ENCODE assay signal across 8 cellular contexts in genomic region chr11:78564037-78564888, GRCh38. TPM values are rescaled to one million over a fixed set of nuclear protein-coding genes. Genes with fewer than 3 reads are reported as not detected.
A peak's percentile ranks its signal among the peaks of the same experiment; 100 is the strongest.
DNase-seq lines count a peak whose midpoint lies in the region; ATAC-seq and TF ChIP-seq lines count a peak whose summit lies in the region.

No MANE protein-coding gene starts in this region.

- ATAC-seq in foreskin keratinocyte, result peak; percentile 54

- H3K27me3 ChIP-seq in foreskin keratinocyte (no peaks in the 10 kb centered on the region), H7 (ENCODE audit: control insufficient read depth, insufficient read depth, low read length) (no peaks in the 10 kb centered on the region)

- peak; percentile 15 for DNase-seq in NCI-H2107 treated with DMSO at 0.1 percent for 48 hours (lab: John Stamatoyannopoulos, UW; ENCODE audit: unreplicated experiment)
- DNase-seq in NCI-H2107 (lab: John Stamatoyannopoulos, UW), result no peak
- DNase-seq in H4 (ENCODE audit: low spot score), result peak; percentile 49
- peak; percentile 76 for DNase-seq in NCI-H2227 (lab: John Stamatoyannopoulos, UW; ENCODE audit: unreplicated experiment)
- DNase-seq in activated CD4-positive, alpha-beta T cell treated with anti-CD3 and anti-CD28 coated beads for 4 hours, result peak; percentile 36 to 61
- DNase-seq in foreskin keratinocyte, result peak in 1 of 2 donors; percentile 44
- peak; percentile 84 for DNase-seq in pons (ENCODE audit: low spot score)
- no peak for DNase-seq in H7

- H3K4me1 ChIP-seq in foreskin keratinocyte, result peaks cover 38% of the 10 kb centered on the region

- no peak overlapping the region for H3K4me3 ChIP-seq in H7 (ENCODE audit: insufficient read depth, low read depth, low read length)

- no peak overlapping the region for H3K27ac ChIP-seq in foreskin keratinocyte

- peak; percentile 89 for TF ChIP-seq CTCF in foreskin keratinocyte (conservative IDR thresholded peaks at IDR 0.05)

- peaks cover 8% of the 10 kb centered on the region for H3K36me3 ChIP-seq in H7 (replicated peaks; ENCODE audit: control insufficient read depth, insufficient read depth, low read length)

RNA-seq across cellular contexts. Expression of gene NARS2, which starts 10.4 kb away (rescaled TPM):
- 24.9 and 29.1 TPM in 2 replicates for total RNA-seq in H4 (2014; rRNA removed; shearing (Covaris generic))
- 26.2 and 31.7 TPM in 2 replicates for total RNA-seq in foreskin keratinocyte
- 19.2 and 25.5 TPM in 2 replicates for polyA plus RNA-seq in foreskin keratinocyte
- 51.8 and 59.1 TPM in 2 replicates for total RNA-seq in H7 (2014; rRNA removed; shearing (Covaris generic))

Comparison
In these comparisons a context has a peak if more than half of its experiments do, and no peak if none do; other contexts are left out.
1. DNase-seq: peak in NCI-H2107 treated with DMSO at 0.1 percent for 48 hours (single experiment), H4 (single experiment), NCI-H2227 (single experiment), activated CD4-positive, alpha-beta T cell treated with anti-CD3 and anti-CD28 coated beads for 4 hours (2 of 2) and pons (single experiment); none in NCI-H2107 (single experiment) and H7 (single experiment).